In genomic region chr11:117281159-117281558, GRCh38 we compare ENCODE assay signal across 9 cellular contexts. TPM values are rescaled to one million over a fixed set of nuclear protein-coding genes. Genes with fewer than 3 reads are reported as not detected.
DNase-seq lines count a peak whose midpoint lies in the region; ATAC-seq and TF ChIP-seq lines count a peak whose summit lies in the region.
"Had no signal": no experiment of that assay in that cellular context is flagged by ENCODE, and none has a peak within 500 bp of the region (broad histone marks: within the 10 kb centered on the region; RNA-seq: fewer than 3 reads in every experiment).

No MANE protein-coding gene starts in this region.

- peak; percentile 26 for ATAC-seq in mucosa of descending colon
- ATAC-seq in stimulated activated naive B cell treated with anti-CD40 and anti-IgM and Interleukin-4, amounts not matched to agents 10 μg/mL and 1 μg/mL and 100 μg/mL, for 72 hours (replicated peaks): no peak
- ATAC-seq: natural killer cell had no signal

- POLR2A ChIA-PET in HEK293T (lab: Yijun Ruan, JAX): no interaction called here

- no peak for TF ChIP-seq CTCF in AG09319 (IDR thresholded peaks at IDR 0.05; ENCODE audit: low read depth, low read length)
- no peak for TF ChIP-seq CTCF in choroid plexus epithelial cell (conservative IDR thresholded peaks at IDR 0.05; ENCODE audit: low read depth, low read length)
- no peak for TF ChIP-seq CTCF in mucosa of descending colon (IDR thresholded peaks at IDR 0.05)

- H3K36me3 ChIP-seq in mucosa of descending colon (ENCODE audit: low read depth): no peaks in the 10 kb centered on the region

- CTCF ChIA-PET in HEK293T (lab: Yijun Ruan, JAX): no interaction called here

- H3K4me1 Mint-ChIP-seq in stimulated activated naive B cell treated with anti-CD40 and anti-IgM and Interleukin-4, amounts not matched to agents 10 μg/mL and 1 μg/mL and 100 μg/mL, for 72 hours: no peaks in the 10 kb centered on the region
- H3K4me1 Mint-ChIP-seq: natural killer cell had no signal

- intact Hi-C loops in mucosa of descending colon (cut with DNase I, micrococcal nuclease): no loop called here

- H3K27ac Mint-ChIP-seq in stimulated activated naive B cell treated with anti-CD40 and anti-IgM and Interleukin-4, amounts not matched to agents 10 μg/mL and 1 μg/mL and 100 μg/mL, for 72 hours: no peak overlapping the region
- H3K27ac Mint-ChIP-seq: natural killer cell had no signal

- H3K4me3 Mint-ChIP-seq in stimulated activated naive B cell treated with anti-CD40 and anti-IgM and Interleukin-4, amounts not matched to agents 10 μg/mL and 1 μg/mL and 100 μg/mL, for 72 hours: no peak overlapping the region
- H3K4me3 Mint-ChIP-seq: natural killer cell had no signal

- no peaks in the 10 kb centered on the region for H3K4me1 ChIP-seq in mucosa of descending colon (ENCODE audit: low read depth)

- no peaks in the 10 kb centered on the region for H3K27me3 Mint-ChIP-seq in stimulated activated naive B cell treated with anti-CD40 and anti-IgM and Interleukin-4, amounts not matched to agents 10 μg/mL and 1 μg/mL and 100 μg/mL, for 72 hours

- H3K9me3 Mint-ChIP-seq in stimulated activated naive B cell treated with anti-CD40 and anti-IgM and Interleukin-4, amounts not matched to agents 10 μg/mL and 1 μg/mL and 100 μg/mL, for 72 hours: no peaks in the 10 kb centered on the region
- H3K9me3 Mint-ChIP-seq: natural killer cell had no signal

- H3K4me3 ChIP-seq in choroid plexus epithelial cell (ENCODE audit: low read depth, low read length) (no peak overlapping the region), mucosa of descending colon (no peak overlapping the region)

- DNase-seq in AG09319 (ENCODE audit: extremely low read depth, low read depth): peak; percentile 85
- peak; percentile 88 for DNase-seq in HS-5 (ENCODE audit: low read depth)
- peak; percentile 88 for DNase-seq in choroid plexus epithelial cell (ENCODE audit: low read depth)
- no peak for DNase-seq in mucosa of descending colon
- no peak for DNase-seq in DMS 273 treated with DMSO at 0.1 percent for 48 hours (lab: John Stamatoyannopoulos, UW)
- DNase-seq in NCI-H774 (lab: John Stamatoyannopoulos, UW): no peak
- no peak for DNase-seq in HEK293T (ENCODE audit: extremely low spot score)
- no peak for DNase-seq in stimulated activated naive B cell treated with anti-CD40 and anti-IgM and Interleukin-4, amounts not matched to agents 10 μg/mL and 1 μg/mL and 100 μg/mL, for 72 hours
- DNase-seq: natural killer cell had no signal

- peaks cover 35 to 49% of the 10 kb centered on the region in 2 donors for H3K36me3 Mint-ChIP-seq in stimulated activated naive B cell treated with anti-CD40 and anti-IgM and Interleukin-4, amounts not matched to agents 10 μg/mL and 1 μg/mL and 100 μg/mL, for 72 hours

- H3K9me3 ChIP-seq in mucosa of descending colon: no peaks in the 10 kb centered on the region

TF ChIP-seq in HEK293T, 16 proteins besides CTCF, POLR2A, EP300 and RAD21:
- no peak for TF ChIP-seq FOXK2 (IDR thresholded peaks at IDR 0.05)
- no peak for TF ChIP-seq ARNT (IDR thresholded peaks at IDR 0.05)
- no peak for TF ChIP-seq FOXM1 (IDR thresholded peaks at IDR 0.05; ENCODE audit: borderline replicate concordance)
- no peak for TF ChIP-seq PKNOX1 (IDR thresholded peaks at IDR 0.05)
- TF ChIP-seq CTBP1 (IDR thresholded peaks at IDR 0.05; ENCODE audit: borderline replicate concordance): no peak
- no peak for TF ChIP-seq BHLHE40 (IDR thresholded peaks at IDR 0.05; ENCODE audit: borderline replicate concordance)
- no peak for TF ChIP-seq ELF4 (IDR thresholded peaks at IDR 0.05)
- TF ChIP-seq NFRKB (IDR thresholded peaks at IDR 0.05): no peak
- TF ChIP-seq L3MBTL2 (conservative IDR thresholded peaks at IDR 0.05): no peak
- no peak for TF ChIP-seq SUZ12 (IDR thresholded peaks at IDR 0.05)
- TF ChIP-seq ZNF384 (IDR thresholded peaks at IDR 0.05): no peak
- TF ChIP-seq TARDBP (IDR thresholded peaks at IDR 0.05): no peak
- no peak for TF ChIP-seq LEF1 (IDR thresholded peaks at IDR 0.05; ENCODE audit: borderline replicate concordance)
- TF ChIP-seq FOXA1 (IDR thresholded peaks at IDR 0.05): no peak
- TF ChIP-seq HDGF (IDR thresholded peaks at IDR 0.05; ENCODE audit: borderline replicate concordance): no peak
- TF ChIP-seq SP1 (IDR thresholded peaks at IDR 0.05): no peak
TF ChIP-seq in HEK293T: peak in this region for 0.

RNA-seq across cellular contexts. Expression of gene BACE1-AS, which starts 10.0 kb away (rescaled TPM):
- 10 to 100 TPM in 1 of 3 donors, 1 to 10 TPM in 2; 6.9 to 11.3 (median 7.4) TPM for total RNA-seq in mucosa of descending colon

RNA-seq across cellular contexts. Expression of gene BACE1, which starts 34.9 kb away (rescaled TPM):
- 10 to 100 TPM in 2 of 3 donors, 1 to 10 TPM in 1; 7.8 to 23.0 (median 10.2) TPM for total RNA-seq in mucosa of descending colon

RNA-seq across cellular contexts. Expression of gene CEP164, which starts 46.5 kb away (rescaled TPM):
- 10 to 100 TPM; 13.8 to 26.2 (median 17.3) TPM for total RNA-seq in mucosa of descending colon

RNA-seq across cellular contexts. Expression of gene RNF214, which starts 48.7 kb away (rescaled TPM):
- total RNA-seq in mucosa of descending colon: 10 to 100 TPM; 22.0 to 38.1 (median 25.4) TPM

RNA-seq across cellular contexts. Expression of gene PCSK7, which starts 49.3 kb away (rescaled TPM):
- total RNA-seq in mucosa of descending colon: 100 to 1,000 TPM; 138 to 252 (median 181) TPM

Comparison
In these comparisons a context has a peak if more than half of its experiments do, and no peak if none do; other contexts are left out.
1. DNase-seq: peak in AG09319 (single experiment), HS-5 (single experiment) and choroid plexus epithelial cell (single experiment); none in mucosa of descending colon (0 of 3), DMS 273 treated with DMSO at 0.1 percent for 48 hours (single experiment), NCI-H774 (single experiment), HEK293T (single experiment) and stimulated activated naive B cell treated with anti-CD40 and anti-IgM and Interleukin-4, amounts not matched to agents 10 μg/mL and 1 μg/mL and 100 μg/mL, for 72 hours (single experiment).